8 cellular contexts compared by ENCODE assay signal in the genomic region with DNA sequence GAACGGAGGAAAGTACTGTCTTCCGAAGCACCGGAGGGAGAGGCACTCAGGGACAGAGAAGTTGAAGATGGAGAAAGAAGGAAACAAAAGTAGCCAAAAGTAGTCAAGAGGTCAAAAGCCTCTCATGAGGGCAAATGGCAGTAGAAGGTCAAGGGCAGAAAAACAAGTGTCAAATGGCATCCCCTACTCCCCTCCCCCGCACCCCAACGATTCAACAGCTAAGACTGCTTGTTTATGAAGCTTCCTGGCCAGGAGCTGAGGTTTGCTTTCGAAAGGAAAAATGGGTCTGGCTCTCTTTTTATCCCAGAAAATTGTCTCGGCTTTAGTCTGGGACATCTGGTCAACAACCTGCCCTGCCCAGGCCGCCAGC. TPM values are rescaled to one million over a fixed set of nuclear protein-coding genes. Genes with fewer than 3 reads are reported as not detected.
DNase-seq lines count a peak whose midpoint lies in the region; ATAC-seq and TF ChIP-seq lines count a peak whose summit lies in the region.

No MANE protein-coding gene starts in this region.

- WGBS in sigmoid colon, 2 donors, result 50 to 54% methylated on average over 8 of the region's 8 CpGs

- H3K27me3 ChIP-seq in sigmoid colon, result peaks cover 36 to 64% (median 44%) of the 10 kb centered on the region in 3 donors
- no peaks in the 10 kb centered on the region for H3K27me3 ChIP-seq in PC-9 (ENCODE audit: insufficient read depth, low read depth)

- no peak for TF ChIP-seq CTCF in WI38 (IDR thresholded peaks at IDR 0.05; ENCODE audit: low read depth, low read length)
- no peak for TF ChIP-seq CTCF in fibroblast of the aortic adventitia (IDR thresholded peaks at IDR 0.05; ENCODE audit: insufficient read depth, low read length)
- no peak for TF ChIP-seq CTCF in sigmoid colon (IDR thresholded peaks at IDR 0.05)
- TF ChIP-seq CTCF in PC-9 (conservative IDR thresholded peaks at IDR 0.05), result no peak

- no peak for TF ChIP-seq POLR2A in sigmoid colon (IDR thresholded peaks at IDR 0.05)

- DNase-seq in fibroblast of the aortic adventitia (ENCODE audit: low read depth), result no peak
- DNase-seq in sigmoid colon, result no peak
- DNase-seq in PC-9, result no peak
- no peak for DNase-seq in COLO829 (ENCODE audit: low spot score)
- no peak for DNase-seq in substantia nigra (lab: John Stamatoyannopoulos, UW)

- peak overlapping the region; percentile 57 for H3K4me3 ChIP-seq in WI38 (ENCODE audit: low read depth, low read length)
- peak overlapping the region; percentile 61 for H3K4me3 ChIP-seq in fibroblast of the aortic adventitia (ENCODE audit: low read depth, low read length)
- H3K4me3 ChIP-seq in sigmoid colon, result peak overlapping the region; percentile 19 to 43 (median 33)
- H3K4me3 ChIP-seq in PC-9, result no peak overlapping the region

- H3K36me3 ChIP-seq in sigmoid colon (peaks cover 0 to 4% (median 0%) of the 10 kb centered on the region in 4 donors), PC-9 (ENCODE audit: low read depth) (no peaks in the 10 kb centered on the region)

- H3K27ac ChIP-seq in sigmoid colon (no peak overlapping the region), PC-9 (no peak overlapping the region), substantia nigra (ENCODE audit: low read depth, low read length, poor library complexity, severe bottlenecking) (no peak overlapping the region)

- CTCF ChIA-PET in PC-9 (lab: Charles Lee), result no interaction called here

- H2AFZ ChIP-seq in PC-9, result no peak overlapping the region

- peaks cover 0 to 40% (median 36%) of the 10 kb centered on the region in 4 donors for H3K4me1 ChIP-seq in sigmoid colon
- no peaks in the 10 kb centered on the region for H3K4me1 ChIP-seq in PC-9 (replicated peaks; ENCODE audit: insufficient read depth)

- TF ChIP-seq EP300 in sigmoid colon (IDR thresholded peaks at IDR 0.05), result no peak

- no peaks in the 10 kb centered on the region for H3K9me2 ChIP-seq in PC-9 (ENCODE audit: insufficient read depth)

- no TSS peak for BruUV-seq in PC-9 (replicated peaks; lab: Mats Ljungman, UMichigan)

- H3F3A ChIP-seq in PC-9 (ENCODE audit: insufficient read depth, low read depth), result 0 out of 2 replicates have a peak, but pooled peaks cover 5% of the 10 kb centered on the region

- H3K79me2 ChIP-seq in PC-9 (ENCODE audit: low read depth), result no peaks in the 10 kb centered on the region

- H3K9me3 ChIP-seq in sigmoid colon (no peaks in the 10 kb centered on the region), PC-9 (ENCODE audit: insufficient read depth, low read depth) (no peaks in the 10 kb centered on the region)

- POLR2A ChIA-PET in PC-9 (lab: Charles Lee; ENCODE audit: unreplicated experiment), result no interaction called here

- H3K4me2 ChIP-seq in PC-9, result no peak overlapping the region

- ATAC-seq in GM19043 (IDR thresholded peaks at IDR 0.05; ENCODE audit: low read depth, unreplicated experiment) (peak; percentile 5), HG02798 (IDR thresholded peaks at IDR 0.05; ENCODE audit: poor library complexity, unreplicated experiment) (no peak)

- intact Hi-C loops in sigmoid colon (cut with DNase I), result no loop called here
- intact Hi-C loops in PC-9 (cut with micrococcal nuclease; ENCODE audit: unreplicated experiment), result no loop called here

- H4K20me1 ChIP-seq in PC-9 (ENCODE audit: insufficient read depth), result no peaks in the 10 kb centered on the region

RNA-seq across cellular contexts. Expression of a gene that starts 2.1 kb away (rescaled TPM):
- total RNA-seq in fibroblast of the aortic adventitia (ENCODE audit: low replicate concordance), result not detected in 2 replicates
- total RNA-seq in sigmoid colon, result not detected
- polyA plus RNA-seq in sigmoid colon, result not detected
- total RNA-seq in PC-9 (2021), result not detected in 2 replicates
